ENCODE assay signal across 1 cellular context in genomic region chr3:30294241-30294667, GRCh38.
TF ChIP-seq lines count a peak whose summit lies in the region.

No MANE protein-coding gene starts in this region.

TF ChIP-seq in GM23338, 12 proteins besides CTCF, POLR2A, EP300 and RAD21 (continued from another document):
- TF ChIP-seq ZNF462 (CRISPR knock-in tag; IDR thresholded peaks at IDR 0.05) (no peak), EZH2 (IDR thresholded peaks at IDR 0.05; ENCODE audit: low read depth, unreplicated experiment) (no peak), REST (IDR thresholded peaks at IDR 0.05; ENCODE audit: unreplicated experiment) (no peak), EZH2phosphoT487 (IDR thresholded peaks at IDR 0.05; ENCODE audit: unreplicated experiment) (no peak)
